In the genomic region with DNA sequence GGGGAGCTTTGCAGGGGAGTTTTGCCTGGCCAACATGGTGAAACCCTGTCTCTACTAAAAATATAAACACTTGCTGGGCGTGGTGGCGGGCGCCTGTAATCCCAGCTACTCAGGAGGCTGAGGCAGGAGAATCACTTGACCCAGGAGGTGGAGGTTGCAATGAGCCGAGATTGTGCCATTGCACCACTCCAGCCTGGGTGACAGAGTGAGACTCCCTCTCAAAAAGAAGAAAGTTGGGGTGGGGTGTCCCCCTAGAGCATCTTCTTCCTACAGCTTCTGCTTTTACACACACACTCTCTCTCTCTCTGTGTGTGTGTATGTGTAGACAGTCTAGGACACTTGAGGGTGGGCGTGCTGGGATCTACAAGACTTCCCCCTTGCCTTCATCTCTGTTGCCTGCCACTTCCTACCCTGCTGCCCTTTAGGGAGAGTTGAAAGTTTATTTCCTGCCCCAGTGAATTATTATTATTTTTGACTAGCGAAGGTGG, we compare ENCODE assay signal across 10 cellular contexts. TPM values are rescaled to one million over a fixed set of nuclear protein-coding genes. Genes with fewer than 3 reads are reported as not detected.
DNase-seq lines count a peak whose midpoint lies in the region; ATAC-seq and TF ChIP-seq lines count a peak whose summit lies in the region.
"Had no signal": no experiment of that assay in that cellular context is flagged by ENCODE, and none has a peak within 500 bp of the region (broad histone marks: within the 10 kb centered on the region; RNA-seq: fewer than 3 reads in every experiment).

No MANE protein-coding gene starts in this region.

- POLR2A ChIA-PET in RWPE1 (lab: Yijun Ruan, JAX; ENCODE audit: low non-redundant PET): interaction anchor here (2.0 kb wide), 1 partner anchor 45 kb away, joined by 6 read pairs; no protein-coding TSS in a partner anchor
- POLR2A ChIA-PET in CD4-positive, alpha-beta memory T cell (lab: Charles Lee; ENCODE audit: partially characterized antibody): interaction anchor here (1.0 to 1.6 kb wide), 6 partner anchors 8 to 58 kb away, joined by 3 to 6 read pairs (median 4); a partner anchor contains a TSS

- TF ChIP-seq CTCF in RWPE1 (conservative IDR thresholded peaks at IDR 0.05; ENCODE audit: low read depth) (no peak), mucosa of descending colon (IDR thresholded peaks at IDR 0.05) (no peak), Peyer's patch (IDR thresholded peaks at IDR 0.05) (no peak)

- H3K9me3 ChIP-seq in mucosa of descending colon (no peaks in the 10 kb centered on the region), Peyer's patch (no peaks in the 10 kb centered on the region)
- no peaks in the 10 kb centered on the region for H3K9me3 ChIP-seq in CD4-positive, alpha-beta memory T cell (ENCODE audit: control insufficient read depth in 1 of 2, low read length in 2 of 2)

- H3K4me1 ChIP-seq in mucosa of descending colon (ENCODE audit: low read depth): peaks cover 3% of the 10 kb centered on the region
- H3K4me1 ChIP-seq in CD4-positive, alpha-beta memory T cell (ENCODE audit: insufficient read depth, low read length): peaks cover 13% of the 10 kb centered on the region
- no peaks in the 10 kb centered on the region for H3K4me1 ChIP-seq in Peyer's patch

- H3K4me1 Mint-ChIP-seq in CD4-positive, alpha-beta memory T cell: peaks cover 6 to 15% (median 10%) of the 10 kb centered on the region in 4 donors

- H3K4me3 ChIP-seq in mucosa of descending colon: no peak overlapping the region
- no peak overlapping the region for H3K4me3 ChIP-seq in CD4-positive, alpha-beta memory T cell (ENCODE audit: low read length in 2 of 2)
- no peak overlapping the region for H3K4me3 ChIP-seq in Peyer's patch
- H3K4me3 ChIP-seq: cardiac muscle cell had no signal

- no peaks in the 10 kb centered on the region for H3K36me3 Mint-ChIP-seq in CD4-positive, alpha-beta memory T cell

- peaks cover 0 to 1% (median 0%) of the 10 kb centered on the region in 8 donors for H3K9me3 Mint-ChIP-seq in CD4-positive, alpha-beta memory T cell

- DNase-seq in RWPE1 (ENCODE audit: low spot score): no peak
- no peak for DNase-seq in mucosa of descending colon
- no peak for DNase-seq in NCI-H128 (lab: John Stamatoyannopoulos, UW; ENCODE audit: unreplicated experiment)
- DNase-seq in CD4-positive, alpha-beta memory T cell: no peak
- DNase-seq in A172 (ENCODE audit: low spot score): no peak
- no peak for DNase-seq in Peyer's patch
- DNase-seq: NCI-H1436 treated with DMSO at 0.1 percent for 48 hours had no signal

- no peak for TF ChIP-seq POLR2A in Peyer's patch (IDR thresholded peaks at IDR 0.05)

- H3K27ac ChIP-seq in RWPE1: peak overlapping the region; percentile 94
- H3K27ac ChIP-seq in CD4-positive, alpha-beta memory T cell (ENCODE audit: low read depth, low read length): no peak overlapping the region
- no peak overlapping the region for H3K27ac ChIP-seq in Peyer's patch
- H3K27ac ChIP-seq: cardiac muscle cell had no signal

- H3K27me3 ChIP-seq in CD4-positive, alpha-beta memory T cell (ENCODE audit: insufficient read depth, low read length): no peaks in the 10 kb centered on the region
- no peaks in the 10 kb centered on the region for H3K27me3 ChIP-seq in Peyer's patch
- H3K27me3 ChIP-seq: cardiac muscle cell had no signal

- ATAC-seq in GM18502 (IDR thresholded peaks at IDR 0.05; ENCODE audit: poor library complexity, unreplicated experiment) (peak; percentile 10), HG02642 (IDR thresholded peaks at IDR 0.05; ENCODE audit: poor library complexity, unreplicated experiment) (peak; percentile 23), mucosa of descending colon (peak; percentile 17)

- H3K36me3 ChIP-seq in mucosa of descending colon (ENCODE audit: low read depth): no peaks in the 10 kb centered on the region
- H3K36me3 ChIP-seq in CD4-positive, alpha-beta memory T cell (ENCODE audit: insufficient read depth, low read length): no peaks in the 10 kb centered on the region
- H3K36me3 ChIP-seq in Peyer's patch: no peaks in the 10 kb centered on the region
- H3K36me3 ChIP-seq: cardiac muscle cell had no signal

- CTCF ChIA-PET in RWPE1 (lab: Yijun Ruan, JAX): interaction anchor here (0.6 to 1.5 kb wide), 4 partner anchors 8 to 1897 kb away, joined by 3 to 9 read pairs (median 5); no protein-coding TSS in a partner anchor
- CTCF ChIA-PET in CD4-positive, alpha-beta memory T cell (lab: Charles Lee; ENCODE audit: partially characterized antibody): interaction anchor here (0.7 to 19.8 kb wide), 5 partner anchors 8 to 102 kb away, joined by 3 to 726 read pairs (median 3); no protein-coding TSS in a partner anchor

- H3K27ac Mint-ChIP-seq in CD4-positive, alpha-beta memory T cell: peak overlapping the region in 3 of 7 donors; percentile 15 to 72 (median 24)

- peaks cover 0 to 3% of the 10 kb centered on the region in 2 donors for H3K27me3 Mint-ChIP-seq in CD4-positive, alpha-beta memory T cell

- peak overlapping the region in 1 of 8 donors; percentile 17 for H3K4me3 Mint-ChIP-seq in CD4-positive, alpha-beta memory T cell

- intact Hi-C loops in mucosa of descending colon (cut with DNase I, micrococcal nuclease): no loop called here
- intact Hi-C loops in CD4-positive, alpha-beta memory T cell (cut with micrococcal nuclease): no loop called here

RNA-seq across cellular contexts. Expression of a gene that starts 21.7 kb away (rescaled TPM):
- total RNA-seq in mucosa of descending colon (10 to 100 TPM in 1 of 3 donors, 1 to 10 TPM in 2; 4.6 to 10.3 (median 5.8) TPM), Peyer's patch (1 to 10 TPM in 3 of 4 donors, under 1 TPM in 1; 0.53 to 6.6 (median 2.7) TPM)
- total RNA-seq in CD4-positive, alpha-beta memory T cell: under 1 TPM; 0.64 to 0.91 TPM
- polyA plus RNA-seq in CD4-positive, alpha-beta memory T cell: not detected
- 6.7 and 8.9 TPM in 2 replicates for total RNA-seq in A172 (2014; rRNA removed; shearing (Covaris generic))

RNA-seq across cellular contexts. Expression of a gene that starts 58.3 kb away (rescaled TPM):
- total RNA-seq in mucosa of descending colon: 100 to 1,000 TPM in 1 of 3 donors, 10 to 100 TPM in 2; 53.5 to 141 (median 57.2) TPM
- 10 to 100 TPM; 64.3 to 70.4 TPM for total RNA-seq in CD4-positive, alpha-beta memory T cell
- polyA plus RNA-seq in CD4-positive, alpha-beta memory T cell: 1 to 10 TPM; 3.8 to 7.8 TPM
- total RNA-seq in A172 (2014; rRNA removed; shearing (Covaris generic)): 36.6 and 38.5 TPM in 2 replicates
- 100 to 1,000 TPM in 3 of 4 donors, 10 to 100 TPM in 1; 34.7 to 159 (median 110) TPM for total RNA-seq in Peyer's patch
